In genomic region chr2:155972916-155973315, GRCh38 we compare ENCODE assay signal across 8 cellular contexts.
"Had no signal": no experiment of that assay in that cellular context is flagged by ENCODE, and none has a peak within 500 bp of the region (broad histone marks: within the 10 kb centered on the region; RNA-seq: fewer than 3 reads in every experiment).

No MANE protein-coding gene starts in this region.

- H3K4me1 ChIP-seq: HAP-1 had no signal

- H3K4me3 ChIP-seq: HAP-1, K562 had no signal

- H3K9me3 ChIP-seq: HAP-1 had no signal

- H3K27ac ChIP-seq: HL-60 had no signal

- DNase-seq: GOT3, H7, HFFc6, IMR-90, KG1 had no signal

- H3K36me3 ChIP-seq: HAP-1 had no signal
